In the genomic region with DNA sequence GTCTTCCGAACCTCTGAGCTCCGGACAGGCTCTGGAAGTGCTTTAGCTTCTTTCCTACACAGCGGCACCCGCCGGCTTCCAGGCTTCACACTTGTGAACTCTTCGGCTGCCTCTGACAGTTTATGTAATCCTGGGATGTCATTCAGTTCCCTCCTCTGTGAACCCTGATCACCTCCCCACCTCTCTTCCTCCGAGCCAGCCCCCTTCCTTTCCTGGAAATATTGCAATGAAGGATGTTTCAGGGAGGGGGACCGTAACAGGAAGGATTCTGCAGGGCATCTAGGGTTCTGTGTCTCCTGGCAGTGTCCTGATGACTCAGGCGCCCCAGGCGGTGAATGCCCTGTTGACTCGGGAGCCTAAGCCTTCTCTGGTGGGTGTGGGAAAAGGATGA, we compare ENCODE assay signal across 8 cellular contexts. TPM values are rescaled to one million over a fixed set of nuclear protein-coding genes. Genes with fewer than 3 reads are reported as not detected.
DNase-seq lines count a peak whose midpoint lies in the region; ATAC-seq and TF ChIP-seq lines count a peak whose summit lies in the region.

TSS of gene CD14 (minus strand) at position 95 of the 391 bp plus-strand sequence. CDS start 104 bp downstream, outside the sequence.

- peak within 1 kb of the TSS in 1 of 2 experiments; percentile 35 for H3K4ac ChIP-seq in mesenchymal stem cell (ENCODE audit: low read depth in 1 of 2, low read length in 2 of 2)

- H3K27me3 ChIP-seq in A673 (replicated peaks; ENCODE audit: insufficient read depth, low read depth, low read length, poor library complexity) (peaks cover 17% of the 10 kb centered on the region), OCI-LY1 (ENCODE audit: insufficient read depth, low read length) (peaks cover 6% of the 10 kb centered on the region; the same call in 1 of the 2 replicates), mesenchymal stem cell (ENCODE audit: control insufficient read depth in 1 of 2, insufficient read depth in 1 of 2, low read length in 2 of 2) (peaks cover 0 to 13% of the 10 kb centered on the region in 2 experiments)

- H3K27ac Mint-ChIP-seq in dendritic cell treated with granulocyte-macrophage colony-stimulating factor and Interleukin-4, amounts not matched to agents 40 ng/mL and 50 ng/mL, for 4 days: peak within 1 kb of the TSS; percentile 84

- H3K36me3 Mint-ChIP-seq in dendritic cell treated with granulocyte-macrophage colony-stimulating factor and Interleukin-4, amounts not matched to agents 40 ng/mL and 50 ng/mL, for 4 days (ENCODE audit: low read depth): peaks cover 32% of the 10 kb centered on the region

- H3K18ac ChIP-seq in mesenchymal stem cell (ENCODE audit: low read depth in 1 of 2, low read length in 2 of 2): no peak within 1 kb of the TSS

- H3F3A ChIP-seq in OCI-LY1 (ENCODE audit: insufficient read depth, low read length): no peaks in the 10 kb centered on the region

- peaks cover 9% of the 10 kb centered on the region for H3K9me3 ChIP-seq in A673 (ENCODE audit: low read depth, low read length, poor library complexity, severe bottlenecking)
- H3K9me3 ChIP-seq in OCI-LY1 (ENCODE audit: low read length): peaks cover 2% of the 10 kb centered on the region; the same call in 1 of the 2 replicates
- H3K9me3 ChIP-seq in mesenchymal stem cell (ENCODE audit: control insufficient read depth, low read length): peaks cover 7% of the 10 kb centered on the region

- POLR2A ChIA-PET in A673 (lab: Charles Lee; ENCODE audit: low non-redundant PET): no interaction called here

- H3K4me2 ChIP-seq in OCI-LY1 (ENCODE audit: low read length) (peak within 1 kb of the TSS; percentile 77), mesenchymal stem cell (ENCODE audit: low read length, poor library complexity, severe bottlenecking) (no peak within 1 kb of the TSS)

- H3K4me1 ChIP-seq in A673 (ENCODE audit: insufficient read depth, low read length, poor library complexity, severe bottlenecking) (no peaks in the 10 kb centered on the region), OCI-LY1 (ENCODE audit: insufficient read depth, low read length, severe bottlenecking) (peaks cover 16% of the 10 kb centered on the region), mesenchymal stem cell (ENCODE audit: control insufficient read depth, insufficient read depth, low read depth, low read length) (no peaks in the 10 kb centered on the region), urinary bladder (ENCODE audit: insufficient read depth) (no peaks in the 10 kb centered on the region)

- no peak within 1 kb of the TSS for H2BK12ac ChIP-seq in mesenchymal stem cell (ENCODE audit: low read length in 2 of 2)

- H3K27ac ChIP-seq in A673 (ENCODE audit: low read depth, low read length, poor library complexity, severe bottlenecking): no peak within 1 kb of the TSS
- no peak within 1 kb of the TSS for H3K27ac ChIP-seq in OCI-LY1 (ENCODE audit: low read depth, low read length, poor library complexity, severe bottlenecking)
- H3K27ac ChIP-seq in mesenchymal stem cell (ENCODE audit: low read length, poor library complexity, severe bottlenecking): no peak within 1 kb of the TSS
- H3K27ac ChIP-seq in urinary bladder (ENCODE audit: low read depth): peak within 1 kb of the TSS; percentile 3

- no peak within 1 kb of the TSS for H2BK15ac ChIP-seq in mesenchymal stem cell (ENCODE audit: low read depth, poor library complexity, severe bottlenecking)

- no peaks in the 10 kb centered on the region for H3K9me2 ChIP-seq in OCI-LY1 (ENCODE audit: low read depth, low read length)

- intact Hi-C loops in A673 (cut with micrococcal nuclease; ENCODE audit: unreplicated experiment): no loop called here
- intact Hi-C loops in dendritic cell treated with granulocyte-macrophage colony-stimulating factor and Interleukin-4, amounts not matched to agents 40 ng/mL and 50 ng/mL, for 4 days (cut with micrococcal nuclease): no loop called here

- DNase-seq in A673 (ENCODE audit: low spot score): peak; percentile 38
- DNase-seq in mesenchymal stem cell: no peak
- DNase-seq in KBM-7: no peak
- DNase-seq in NOMO-1 treated with DMSO at 0.1 percent for 48 hours (lab: John Stamatoyannopoulos, UW; ENCODE audit: unreplicated experiment): no peak

- peak; percentile 10 for ATAC-seq in GM18511 (IDR thresholded peaks at IDR 0.05; ENCODE audit: unreplicated experiment)

- no peak within 1 kb of the TSS for H3K14ac ChIP-seq in mesenchymal stem cell (ENCODE audit: low read length in 2 of 2)

- TF ChIP-seq CTCF in A673 (conservative IDR thresholded peaks at IDR 0.05; ENCODE audit: low read depth, low read length) (no peak), OCI-LY1 (IDR thresholded peaks at IDR 0.05; ENCODE audit: low read length) (no peak)

- no peaks in the 10 kb centered on the region for H3K36me3 ChIP-seq in A673 (ENCODE audit: insufficient read depth, low read length, poor library complexity, severe bottlenecking)
- H3K36me3 ChIP-seq in OCI-LY1 (ENCODE audit: insufficient read depth, low read length): no peaks in the 10 kb centered on the region
- H3K36me3 ChIP-seq in mesenchymal stem cell (ENCODE audit: control insufficient read depth in 1 of 2, insufficient read depth in 2 of 2, low read depth in 1 of 2, low read length in 2 of 2): peaks cover 0 to 8% of the 10 kb centered on the region in 2 experiments
- H3K36me3 ChIP-seq in urinary bladder (ENCODE audit: insufficient read depth): no peaks in the 10 kb centered on the region

- H3K4me1 Mint-ChIP-seq in dendritic cell treated with granulocyte-macrophage colony-stimulating factor and Interleukin-4, amounts not matched to agents 40 ng/mL and 50 ng/mL, for 4 days (ENCODE audit: low read depth): peaks cover 49% of the 10 kb centered on the region

- no peaks in the 10 kb centered on the region for H4K20me1 ChIP-seq in OCI-LY1 (ENCODE audit: insufficient read depth, low read length)

- H3K27me3 Mint-ChIP-seq in dendritic cell treated with granulocyte-macrophage colony-stimulating factor and Interleukin-4, amounts not matched to agents 40 ng/mL and 50 ng/mL, for 4 days: no peaks in the 10 kb centered on the region

- H2AFZ ChIP-seq in OCI-LY1 (ENCODE audit: low read length) (no peak within 1 kb of the TSS), mesenchymal stem cell (ENCODE audit: low read depth, low read length) (no peak within 1 kb of the TSS)

- no peak within 1 kb of the TSS for H4K8ac ChIP-seq in mesenchymal stem cell (ENCODE audit: low read length)

- H3K79me1 ChIP-seq in mesenchymal stem cell (replicated peaks; ENCODE audit: low read length, poor library complexity, severe bottlenecking): no peaks in the 10 kb centered on the region

- no peak within 1 kb of the TSS for H2BK5ac ChIP-seq in mesenchymal stem cell (ENCODE audit: low read depth, low read length, poor library complexity, severe bottlenecking)

- H3K4me3 ChIP-seq in A673 (ENCODE audit: low read depth, low read length, poor library complexity, severe bottlenecking) (peak within 1 kb of the TSS; percentile 40), OCI-LY1 (ENCODE audit: low read depth, low read length, poor library complexity, severe bottlenecking) (peak within 1 kb of the TSS; percentile 53), mesenchymal stem cell (ENCODE audit: insufficient read depth in 1 of 2, low read depth in 1 of 2, low read length in 2 of 2) (peak within 1 kb of the TSS in 1 of 2 experiments; percentile 72), urinary bladder (ENCODE audit: low read depth, low read length) (peak within 1 kb of the TSS; percentile 27)

- no peak within 1 kb of the TSS for H2AK5ac ChIP-seq in mesenchymal stem cell (ENCODE audit: low read length, severe bottlenecking)

- CTCF ChIA-PET in A673 (lab: Charles Lee): no interaction called here

- H3K9ac ChIP-seq in OCI-LY1 (ENCODE audit: low read length) (peak within 1 kb of the TSS; percentile 18; the same call in 1 of the 2 replicates), mesenchymal stem cell (ENCODE audit: low read length) (peak within 1 kb of the TSS; percentile 68)

- no peak within 1 kb of the TSS for H3K23ac ChIP-seq in mesenchymal stem cell (ENCODE audit: low read length in 2 of 2)

- H3K79me2 ChIP-seq in OCI-LY1 (ENCODE audit: insufficient read depth, low read length): no peaks in the 10 kb centered on the region

- peak within 1 kb of the TSS; percentile 21 for H4K91ac ChIP-seq in mesenchymal stem cell (ENCODE audit: low read length)

- in situ Hi-C loops in KBM-7 (cut with MboI; ENCODE audit: low pct_unique_long_range_greater_than_20kb, low sequenced_read_pairs): no loop called here

- WGBS in mesenchymal stem cell: 92% methylated on average over 8 of the region's 11 CpGs
- WGBS in urinary bladder: 14% methylated on average over 11 of the region's 11 CpGs

- peaks cover 5% of the 10 kb centered on the region for H3K9me3 Mint-ChIP-seq in dendritic cell treated with granulocyte-macrophage colony-stimulating factor and Interleukin-4, amounts not matched to agents 40 ng/mL and 50 ng/mL, for 4 days

- BruUV-seq in A673 (replicated peaks; lab: Mats Ljungman, UMichigan): no TSS peak

- H2BK120ac ChIP-seq in mesenchymal stem cell (ENCODE audit: low read depth, low read length): no peak within 1 kb of the TSS

- peak within 1 kb of the TSS; percentile 77 for H3K4me3 Mint-ChIP-seq in dendritic cell treated with granulocyte-macrophage colony-stimulating factor and Interleukin-4, amounts not matched to agents 40 ng/mL and 50 ng/mL, for 4 days

RNA-seq across cellular contexts. Expression of gene CD14, which starts in this region (rescaled TPM):
- total RNA-seq in A673 (2021) (0.41 and 0.48 TPM in 2 replicates), urinary bladder (57.6 TPM)
- 0.06 TPM for polyA plus RNA-seq in mesenchymal stem cell (2013, experiment 1 of 2)
- polyA plus RNA-seq in mesenchymal stem cell (2013, experiment 2 of 2): 0.05 TPM
- polyA plus RNA-seq in urinary bladder: 60.6 TPM

Comparison
In these comparisons a context has a peak if more than half of its experiments do, and no peak if none do; other contexts are left out.
1. RNA of gene CD14 (total RNA-seq): 57.6 TPM in urinary bladder (single experiment); 0.41 to 0.48 TPM in A673; every median in the first group is over 10 times any median in the second.
2. Peak in DNase-seq and H3K4me3 ChIP-seq in A673; RNA of the gene not detected or under 1 TPM.